In the genomic region with DNA sequence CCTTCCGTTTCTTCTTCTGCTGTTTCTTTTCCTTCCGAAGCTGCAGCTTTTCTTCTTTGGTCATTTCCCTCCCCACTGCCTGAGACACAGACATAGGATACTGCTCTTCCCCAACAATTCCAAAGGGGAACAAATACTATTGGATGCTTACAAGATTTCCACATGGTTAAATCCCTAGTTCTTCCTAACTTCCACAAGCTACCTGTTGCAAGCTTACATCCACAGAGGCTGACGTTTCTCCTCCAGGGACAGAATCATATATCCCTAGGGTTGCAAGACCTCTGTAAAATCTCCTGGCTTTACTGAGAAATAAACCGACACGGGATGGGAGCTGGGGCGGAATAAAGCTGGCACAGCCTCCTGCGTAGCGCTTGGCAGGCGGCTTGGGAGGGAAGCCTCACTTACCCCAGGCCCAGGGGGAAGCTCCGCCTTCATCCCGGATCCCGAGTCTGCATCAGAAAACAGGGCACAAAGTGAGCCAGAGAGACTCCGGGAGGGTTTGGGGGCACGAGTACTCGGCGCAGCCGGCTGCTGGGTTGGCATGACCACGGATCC, we compare ENCODE assay signal across 8 cellular contexts. TPM values are rescaled to one million over a fixed set of nuclear protein-coding genes. Genes with fewer than 3 reads are reported as not detected.
DNase-seq lines count a peak whose midpoint lies in the region; ATAC-seq and TF ChIP-seq lines count a peak whose summit lies in the region.

No MANE protein-coding gene starts in this region.

- H3K36me3 ChIP-seq in esophagus (ENCODE audit: control insufficient read depth in 2 of 2, insufficient read depth in 2 of 2, low read length in 1 of 2) (peaks cover 14 to 36% of the 10 kb centered on the region in 2 donors), mucosa of rectum (ENCODE audit: control insufficient read depth in 2 of 2, insufficient read depth in 2 of 2, low read length in 2 of 2) (peaks cover 50 to 51% of the 10 kb centered on the region in 2 donors), uterus (no peaks in the 10 kb centered on the region)

- no peak for DNase-seq in activated CD4-positive, alpha-beta T cell treated with anti-CD3 and anti-CD28 coated beads, Interleukin-2, amount 10 ng/mL, durations not matched to agents 7 days and 5 days
- no peak for DNase-seq in activated CD4-positive, alpha-beta T cell treated with anti-CD3 and anti-CD28 coated beads for 1 hour
- DNase-seq in SW480 (ENCODE audit: low spot score) (peak; percentile 53), uterus (no peak), cortex of kidney (lab: John Stamatoyannopoulos, UW) (no peak)

- TF ChIP-seq POLR2A in uterus (IDR thresholded peaks at IDR 0.05), result no peak

- peaks cover 45% of the 10 kb centered on the region for H3K4me1 Mint-ChIP-seq in activated CD4-positive, alpha-beta T cell treated with anti-CD3 and anti-CD28 coated beads, Interleukin-2, amount 10 ng/mL, durations not matched to agents 7 days and 5 days

- H3K9me3 Mint-ChIP-seq in activated CD4-positive, alpha-beta T cell treated with anti-CD3 and anti-CD28 coated beads, Interleukin-2, amount 10 ng/mL, durations not matched to agents 7 days and 5 days, result no peaks in the 10 kb centered on the region

- H3K4me3 Mint-ChIP-seq in activated CD4-positive, alpha-beta T cell treated with anti-CD3 and anti-CD28 coated beads, Interleukin-2, amount 10 ng/mL, durations not matched to agents 7 days and 5 days, result peak overlapping the region; percentile 84

- 1 to 3% methylated on average over 18 of the region's 18 CpGs for WGBS in esophagus, 2 donors

- ATAC-seq in HG03460 (IDR thresholded peaks at IDR 0.05; ENCODE audit: unreplicated experiment), result peak; percentile 3

- CTCF ChIA-PET in activated CD4-positive, alpha-beta T cell treated with anti-CD3 and anti-CD28 coated beads, Interleukin-2, amount 10 ng/mL, durations not matched to agents 7 days and 5 days (lab: Charles Lee), result interaction anchor here (0.6 to 2.4 kb wide), 16 partner anchors 9 to 1127 kb away, joined by 3 to 15 read pairs (median 4); a partner anchor contains a TSS

- H3K36me3 Mint-ChIP-seq in activated CD4-positive, alpha-beta T cell treated with anti-CD3 and anti-CD28 coated beads, Interleukin-2, amount 10 ng/mL, durations not matched to agents 7 days and 5 days (ENCODE audit: low read depth), result peaks cover 41% of the 10 kb centered on the region

- H3K27me3 ChIP-seq in esophagus (ENCODE audit: control insufficient read depth in 1 of 2, insufficient read depth in 2 of 2, low read length in 2 of 2) (no peaks in the 10 kb centered on the region), mucosa of rectum (ENCODE audit: control insufficient read depth in 2 of 2, insufficient read depth in 2 of 2, low read length in 2 of 2) (no peaks in the 10 kb centered on the region), uterus (no peaks in the 10 kb centered on the region)

- intact Hi-C loops in uterus (cut with DNase I; ENCODE audit: low total_unique reads), result no loop called here

- H3K27me3 Mint-ChIP-seq in activated CD4-positive, alpha-beta T cell treated with anti-CD3 and anti-CD28 coated beads, Interleukin-2, amount 10 ng/mL, durations not matched to agents 7 days and 5 days, result no peaks in the 10 kb centered on the region

- no peaks in the 10 kb centered on the region for H3K9me3 ChIP-seq in esophagus (ENCODE audit: control insufficient read depth in 2 of 2, insufficient read depth in 1 of 2, low read depth in 1 of 2, low read length in 1 of 2)
- no peaks in the 10 kb centered on the region for H3K9me3 ChIP-seq in mucosa of rectum (ENCODE audit: control insufficient read depth in 2 of 2, low read length in 2 of 2)
- no peaks in the 10 kb centered on the region for H3K9me3 ChIP-seq in uterus

- peak overlapping the region; percentile 69 to 91 for H3K4me3 ChIP-seq in esophagus (ENCODE audit: low read depth in 1 of 2, low read length in 2 of 2)
- H3K4me3 ChIP-seq in mucosa of rectum (ENCODE audit: low read length in 2 of 2), result peak overlapping the region; percentile 94 to 96
- H3K4me3 ChIP-seq in uterus, result peak overlapping the region; percentile 65 to 96

- peak overlapping the region; percentile 92 for H3K27ac Mint-ChIP-seq in activated CD4-positive, alpha-beta T cell treated with anti-CD3 and anti-CD28 coated beads, Interleukin-2, amount 10 ng/mL, durations not matched to agents 7 days and 5 days

- H3K9ac ChIP-seq in mucosa of rectum (ENCODE audit: low read depth in 1 of 2, low read length in 2 of 2), result peak overlapping the region; percentile 97

- POLR2A ChIA-PET in activated CD4-positive, alpha-beta T cell treated with anti-CD3 and anti-CD28 coated beads, Interleukin-2, amount 10 ng/mL, durations not matched to agents 7 days and 5 days (lab: Charles Lee), result interaction anchor here (0.8 to 0.9 kb wide), 2 partner anchors 13 to 60 kb away, joined by 3 read pairs; a partner anchor contains a TSS

- H3K27ac ChIP-seq in esophagus (ENCODE audit: low read depth in 2 of 2, low read length in 1 of 2) (peak overlapping the region; percentile 96 to 97), mucosa of rectum (ENCODE audit: low read depth in 2 of 2, low read length in 2 of 2) (peak overlapping the region; percentile 91 to 93), uterus (peak overlapping the region; percentile 83 to 84)

- TF ChIP-seq CTCF in uterus (IDR thresholded peaks at IDR 0.05), result no peak

- peaks cover 0 to 5% of the 10 kb centered on the region in 2 donors for H3K4me1 ChIP-seq in esophagus (ENCODE audit: control insufficient read depth in 2 of 2, insufficient read depth in 2 of 2, low read length in 1 of 2)
- peaks cover 29 to 31% of the 10 kb centered on the region in 2 donors for H3K4me1 ChIP-seq in mucosa of rectum (ENCODE audit: control insufficient read depth in 2 of 2, insufficient read depth in 2 of 2, low read length in 2 of 2)
- H3K4me1 ChIP-seq in uterus, result peaks cover 16 to 30% of the 10 kb centered on the region in 2 donors

RNA-seq across cellular contexts. Expression of a gene that starts 0.6 kb away (rescaled TPM):
- 10 to 100 TPM; 40.9 to 42.2 TPM for total RNA-seq in activated CD4-positive, alpha-beta T cell treated with anti-CD3 and anti-CD28 coated beads, Interleukin-2, amount 10 ng/mL, durations not matched to agents 7 days and 5 days
- polyA plus RNA-seq in esophagus, result 10 to 100 TPM; 44.1 to 55.5 TPM
- 10 to 100 TPM in 3 of 4 donors, 1 to 10 TPM in 1; 7.9 to 51.7 (median 13.8) TPM for total RNA-seq in uterus

RNA-seq across cellular contexts. Expression of a gene that starts 0.9 kb away (rescaled TPM):
- 100 to 1,000 TPM; 109 to 120 TPM for total RNA-seq in activated CD4-positive, alpha-beta T cell treated with anti-CD3 and anti-CD28 coated beads, Interleukin-2, amount 10 ng/mL, durations not matched to agents 7 days and 5 days
- polyA plus RNA-seq in esophagus, result 10 to 100 TPM; 36.9 to 61.7 TPM
- total RNA-seq in uterus, result 10 to 100 TPM; 89.4 to 91.5 (median 90.8) TPM

RNA-seq across cellular contexts. Expression of a gene that starts 11.0 kb away (rescaled TPM):
- 10 to 100 TPM; 14.3 to 15.4 TPM for total RNA-seq in activated CD4-positive, alpha-beta T cell treated with anti-CD3 and anti-CD28 coated beads, Interleukin-2, amount 10 ng/mL, durations not matched to agents 7 days and 5 days
- 10 to 100 TPM; 20.0 to 34.5 TPM for polyA plus RNA-seq in esophagus
- 10 to 100 TPM in 3 of 4 donors, under 1 TPM in 1; 0.88 to 16.1 (median 12.0) TPM for total RNA-seq in uterus

RNA-seq across cellular contexts. Expression of a gene that starts 13.0 kb away (rescaled TPM):
- total RNA-seq in activated CD4-positive, alpha-beta T cell treated with anti-CD3 and anti-CD28 coated beads, Interleukin-2, amount 10 ng/mL, durations not matched to agents 7 days and 5 days, result 10 to 100 TPM; 54.3 to 59.0 TPM
- polyA plus RNA-seq in esophagus, result 10 to 100 TPM; 41.5 to 43.8 TPM
- total RNA-seq in uterus, result 10 to 100 TPM; 21.3 to 70.6 (median 31.2) TPM

RNA-seq across cellular contexts. Expression of a gene that starts 39.8 kb away (rescaled TPM):
- total RNA-seq in activated CD4-positive, alpha-beta T cell treated with anti-CD3 and anti-CD28 coated beads, Interleukin-2, amount 10 ng/mL, durations not matched to agents 7 days and 5 days, result 100 to 1,000 TPM; 109 TPM
- 10 to 100 TPM; 40.3 to 65.0 TPM for polyA plus RNA-seq in esophagus
- 10 to 100 TPM; 15.9 to 54.1 (median 42.2) TPM for total RNA-seq in uterus
